In the genomic region with DNA sequence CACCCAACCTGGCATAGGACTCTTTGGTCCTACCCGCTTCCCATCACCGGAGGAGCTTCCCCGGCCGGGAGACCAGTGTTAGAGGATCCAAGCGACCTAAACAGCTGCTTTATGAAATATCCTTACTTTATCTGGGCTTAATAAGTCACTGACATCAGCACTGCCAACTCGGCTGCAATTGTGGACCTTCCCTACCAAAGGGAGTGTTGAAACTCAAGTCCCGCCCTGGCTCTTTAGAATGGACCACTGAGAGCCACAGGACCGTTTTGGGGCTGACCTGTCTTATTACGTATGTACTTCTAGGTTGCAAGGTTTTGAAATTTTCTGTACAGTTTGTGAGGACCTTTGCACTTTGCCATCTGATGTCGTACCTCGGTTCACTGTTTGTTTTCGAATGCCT, we compare ENCODE assay signal across 27 cellular contexts.
"Had no signal": no experiment of that assay in that cellular context is flagged by ENCODE, and none has a peak within 500 bp of the region (broad histone marks: within the 10 kb centered on the region; RNA-seq: fewer than 3 reads in every experiment).

No MANE protein-coding gene starts in this region.

- DNase-seq: naive thymus-derived CD4-positive, alpha-beta T cell; natural killer cell; occipital lobe; ovary; posterior cingulate gyrus; psoas muscle; right cardiac atrium; spleen; stimulated activated CD4-positive, alpha-beta T cell treated with anti-CD3 and anti-CD28 coated beads, Interleukin-12 subunit alpha, Interleukin-12 subunit beta, amount 100 ng/mL, for 4 hours; stimulated activated CD4-positive, alpha-beta T cell treated with anti-CD3 and anti-CD28 coated beads, Interleukin-1b, Interleukin-23, amount 100 ng/mL, for 48 hours; stimulated activated CD4-positive, alpha-beta T cell treated with anti-CD3 and anti-CD28 coated beads, Interleukin-4, amount 100 ng/mL, for 24 hours; stimulated activated naive B cell treated with anti-CD40 and anti-IgM and Interleukin-4, amounts not matched to agents 10 μg/mL and 1 μg/mL and 100 μg/mL, for 72 hours; stimulated activated naive CD4-positive, alpha-beta T cell treated with Interleukin-2 at 50 U/mL for 16 hours; stomach; thyroid gland; trophoblast cell; upper lobe of left lung had no signal

- H3K27ac ChIP-seq: neural progenitor cell, ovary, parathyroid adenoma, psoas muscle, skin epidermis, spleen, stomach, thoracic aorta, thyroid gland, tibial nerve, upper lobe of left lung, vagina had no signal

- H3K4me3 ChIP-seq: neural progenitor cell, ovary, psoas muscle, skin epidermis, smooth muscle cell, spleen, stomach, thoracic aorta, thyroid gland, tibial nerve, upper lobe of left lung, vagina had no signal

- H3K79me2 ChIP-seq: parathyroid adenoma had no signal

- FAIRE-seq: urothelium cell line had no signal

- H3K9me3 ChIP-seq: ovary, psoas muscle, spleen, stomach, thoracic aorta, thyroid gland, tibial nerve, upper lobe of left lung, vagina had no signal

- H2AFZ ChIP-seq: neural progenitor cell, parathyroid adenoma had no signal

- H3K9ac ChIP-seq: neural progenitor cell, parathyroid adenoma had no signal

- H3K27me3 ChIP-seq: neural progenitor cell, ovary, spleen, stomach, thyroid gland, tibial nerve, upper lobe of left lung, vagina had no signal

- H3K4me1 ChIP-seq: neural progenitor cell, parathyroid adenoma, psoas muscle, spleen, stomach, thyroid gland, tibial nerve, upper lobe of left lung, vagina had no signal

- ATAC-seq: naive thymus-derived CD4-positive, alpha-beta T cell; natural killer cell; psoas muscle; right cardiac atrium; sciatic nerve; stimulated activated effector memory CD8-positive, alpha-beta T cell treated with anti-CD3 and anti-CD28 coated beads, Interleukin-12 subunit alpha, Interleukin-12 subunit beta, amount 100 ng/mL, for 72 hours; stimulated activated naive B cell treated with anti-CD40 and anti-IgM and Interleukin-4, amounts not matched to agents 10 μg/mL and 1 μg/mL and 100 μg/mL, for 72 hours had no signal

- H3K4me2 ChIP-seq: neural progenitor cell, smooth muscle cell had no signal

- H3K36me3 ChIP-seq: neural progenitor cell, ovary, spleen, stomach, thoracic aorta, thyroid gland, tibial nerve, upper lobe of left lung, vagina had no signal
